ENCODE assay signal across 10 cellular contexts in the genomic region with DNA sequence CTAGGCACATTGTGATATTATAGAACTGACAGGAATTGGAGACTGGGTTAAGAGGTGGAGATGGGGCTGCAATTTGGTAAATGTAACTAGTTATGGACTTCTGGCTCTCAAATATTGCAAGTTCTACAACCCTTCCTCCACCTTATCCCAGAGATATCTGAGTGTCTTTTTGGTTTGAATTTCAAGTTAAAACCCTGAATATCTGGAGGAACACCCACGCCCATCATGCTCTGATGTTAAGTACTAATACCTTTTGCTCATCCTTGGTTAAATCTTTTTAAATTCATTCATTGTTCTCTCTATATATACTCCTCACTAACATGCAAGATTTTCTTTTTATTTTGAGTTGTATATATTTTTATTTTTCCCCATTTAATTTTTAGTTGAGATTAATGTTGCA. TPM values are rescaled to one million over a fixed set of nuclear protein-coding genes. Genes with fewer than 3 reads are reported as not detected.
"Had no signal": no experiment of that assay in that cellular context is flagged by ENCODE, and none has a peak within 500 bp of the region (broad histone marks: within the 10 kb centered on the region; RNA-seq: fewer than 3 reads in every experiment).

No MANE protein-coding gene starts in this region.

- DNase-seq: GM23248, GOT3, H7, H9, HCEC 1CT, HFFc6 had no signal

- H3K4me1 Mint-ChIP-seq: GM23338, H9 had no signal

- H3K27ac ChIP-seq: GM23248 had no signal

- FAIRE-seq: H1 had no signal

- ATAC-seq: GM23338, HCT116 had no signal

- H3K27ac Mint-ChIP-seq: GM23338, H9, HFFc6 had no signal

- H3K9me3 Mint-ChIP-seq: GM23338, H9, HFFc6 had no signal

- H3K4me3 Mint-ChIP-seq: GM23338, H9, HFFc6 had no signal

- H3K36me3 ChIP-seq: HAP-1 had no signal

- H3K4me3 ChIP-seq: GM23248, GM23338, HAP-1 had no signal

RNA-seq across cellular contexts. Expression of a gene that starts 28.9 kb away (rescaled TPM):
- total RNA-seq: GM23338, H1, H9 had no signal
